1 cellular context compared by ENCODE assay signal in the genomic region with DNA sequence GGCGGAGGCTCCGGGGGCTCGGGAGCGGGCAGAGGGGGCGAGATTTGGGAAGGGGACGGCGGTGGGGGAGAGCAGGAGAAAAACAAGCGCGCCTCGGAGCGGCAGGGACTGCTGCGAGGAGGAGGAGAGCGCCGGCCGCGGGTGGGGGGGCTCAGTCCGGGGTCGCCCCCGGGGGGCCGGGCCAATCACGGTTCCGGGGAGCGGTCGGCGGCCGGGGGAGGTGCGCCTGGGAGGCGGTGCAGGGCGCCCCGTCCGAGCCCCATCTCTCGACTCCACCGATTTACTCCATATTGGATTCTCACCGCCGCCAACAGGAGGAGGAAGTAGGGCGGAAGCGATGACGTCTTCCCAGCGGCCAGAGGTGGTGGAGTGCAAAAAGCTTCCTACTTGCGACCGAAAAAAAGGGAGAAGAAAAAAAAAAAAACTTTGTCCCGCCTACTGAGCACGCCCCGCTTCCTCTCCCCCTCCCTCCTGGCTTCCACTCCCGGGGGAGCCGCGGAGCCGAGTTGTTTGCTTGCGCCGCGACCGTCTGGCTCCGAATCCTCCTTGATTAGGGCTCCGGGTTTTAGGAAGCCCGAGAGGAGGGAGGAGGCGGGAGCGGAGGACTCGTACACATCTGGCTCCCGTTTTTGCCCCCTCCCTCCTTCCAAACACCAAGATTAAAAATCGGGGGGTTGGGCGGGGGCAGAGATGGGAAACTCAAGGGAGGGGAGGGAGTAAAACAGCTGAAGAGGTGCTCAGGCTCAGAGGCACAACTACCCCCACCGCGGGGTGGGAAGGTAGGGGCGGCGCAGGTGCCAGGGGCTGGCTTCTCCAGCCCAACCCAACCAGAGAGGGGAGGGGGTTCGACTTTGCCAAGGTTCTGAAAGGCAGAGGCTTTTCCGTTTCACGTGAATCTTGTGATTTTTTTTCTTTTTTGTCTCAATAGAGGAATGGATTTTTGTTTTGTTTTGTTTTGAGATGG.
TF ChIP-seq lines count a peak whose summit lies in the region.

A gene with protein sequence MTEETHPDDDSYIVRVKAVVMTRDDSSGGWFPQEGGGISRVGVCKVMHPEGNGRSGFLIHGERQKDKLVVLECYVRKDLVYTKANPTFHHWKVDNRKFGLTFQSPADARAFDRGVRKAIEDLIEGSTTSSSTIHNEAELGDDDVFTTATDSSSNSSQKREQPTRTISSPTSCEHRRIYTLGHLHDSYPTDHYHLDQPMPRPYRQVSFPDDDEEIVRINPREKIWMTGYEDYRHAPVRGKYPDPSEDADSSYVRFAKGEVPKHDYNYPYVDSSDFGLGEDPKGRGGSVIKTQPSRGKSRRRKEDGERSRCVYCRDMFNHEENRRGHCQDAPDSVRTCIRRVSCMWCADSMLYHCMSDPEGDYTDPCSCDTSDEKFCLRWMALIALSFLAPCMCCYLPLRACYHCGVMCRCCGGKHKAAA (minus strand): TSS at position 373 of the 964 bp plus-strand sequence. CDS start 612 bp downstream, outside the sequence.

TF ChIP-seq in endothelial cell of umbilical vein, 7 proteins besides CTCF, POLR2A, EP300 and RAD21 (continued from another document):
- TF ChIP-seq EZH2 (IDR thresholded peaks at IDR 0.05; ENCODE audit: borderline replicate concordance, low read depth, low read length, severe bottlenecking): no peak
- TF ChIP-seq GATA2 (IDR thresholded peaks at IDR 0.05; ENCODE audit: insufficient read depth, insufficient read length, low read depth, low read length): no peak
- TF ChIP-seq MYC (IDR thresholded peaks at IDR 0.05; ENCODE audit: low read depth, low read length): no peak
